ENCODE assay signal across 1 cellular context in genomic region chr5:79236364-79236969, GRCh38.
TF ChIP-seq lines count a peak whose summit lies in the region.

No MANE protein-coding gene starts in this region.

TF ChIP-seq in SK-N-SH treated with all-trans-retinoic acid at 6 μM for 48 hours, 23 proteins besides CTCF, POLR2A, EP300 and RAD21 (continued from another document):
- no peak for TF ChIP-seq TSHZ2 (CRISPR knock-in tag; IDR thresholded peaks at IDR 0.05)
- no peak for TF ChIP-seq ESRRG (CRISPR knock-in tag; IDR thresholded peaks at IDR 0.05)
- TF ChIP-seq ZFP3 (CRISPR knock-in tag; IDR thresholded peaks at IDR 0.05), result no peak
- TF ChIP-seq ZNF8 (CRISPR knock-in tag; IDR thresholded peaks at IDR 0.05), result no peak
